In the genomic region with DNA sequence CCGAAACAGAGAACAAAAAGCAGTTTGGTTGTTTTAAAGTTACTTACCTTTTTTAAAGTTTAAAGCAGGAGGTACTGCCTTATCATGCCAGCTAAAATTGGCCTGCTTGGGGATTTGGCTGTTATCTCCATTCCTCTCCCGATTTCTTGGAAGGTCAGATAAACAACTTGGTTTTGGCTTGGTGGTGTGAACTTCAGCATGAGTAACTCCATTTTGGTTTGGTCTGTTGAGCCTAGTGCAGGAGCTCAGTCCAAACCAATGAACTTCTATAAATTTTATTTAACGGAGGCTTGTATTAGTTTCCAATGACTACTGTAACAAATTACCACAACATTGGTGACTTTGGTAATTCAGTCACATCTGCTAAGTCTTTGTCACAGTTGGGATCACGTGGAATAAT, we compare ENCODE assay signal across 28 cellular contexts.
"Had no signal": no experiment of that assay in that cellular context is flagged by ENCODE, and none has a peak within 500 bp of the region (broad histone marks: within the 10 kb centered on the region; RNA-seq: fewer than 3 reads in every experiment).

No MANE protein-coding gene starts in this region.

- H3K4me1 ChIP-seq: pancreas, psoas muscle, right lobe of liver, spleen, suprapubic skin, testis, transverse colon, upper lobe of right lung had no signal

- H3K36me3 ChIP-seq: neutrophil, pancreas, right lobe of liver, spleen, suprapubic skin, tibial artery, transverse colon, upper lobe of right lung, uterus had no signal

- ATAC-seq: naive thymus-derived CD8-positive, alpha-beta T cell; natural killer cell treated with Interleukin-12 subunit alpha and Interleukin-12 subunit beta and Interleukin-15 and Interleukin-18, amount 100 ng/mL, for 72 hours; pancreas; psoas muscle; right cardiac atrium; right lobe of liver; stimulated activated memory B cell treated with anti-CD40 and anti-IgM and Interleukin-4, amounts not matched to agents 10 μg/mL and 1 μg/mL and 100 μg/mL, for 72 hours; stimulated activated naive CD8-positive, alpha-beta T cell treated with anti-CD3 and anti-CD28 coated beads, Interleukin-15, amount 100 ng/mL, for 72 hours; stimulated activated naive CD8-positive, alpha-beta T cell treated with anti-CD3 and anti-CD28 coated beads, Interleukin-15, Interleukin-2, amounts not matched to agents 100 U/mL and 50 U/mL, for 24 hours; upper lobe of right lung had no signal

- H3K27ac ChIP-seq: neutrophil, pancreas, psoas muscle, right lobe of liver, skin epidermis, spleen, suprapubic skin, testis, tibial artery, transverse colon, upper lobe of right lung, uterus had no signal

- H3K9me3 ChIP-seq: neutrophil, pancreas, psoas muscle, right lobe of liver, testis, tibial artery, transverse colon, upper lobe of right lung had no signal

- DNase-seq: naive thymus-derived CD8-positive, alpha-beta T cell; nephron progenitor cell; nucleus accumbens; pancreas; psoas muscle; right cardiac atrium; right lobe of liver; spleen; stimulated activated CD4-positive, alpha-beta T cell treated with anti-CD3 and anti-CD28 coated beads, Interleukin-12 subunit alpha, Interleukin-12 subunit beta, amount 100 ng/mL, for 4 hours; stimulated activated CD4-positive, alpha-beta T cell treated with anti-CD3 and anti-CD28 coated beads, Interleukin-1b, Interleukin-23, amount 100 ng/mL, for 48 hours; stimulated activated CD4-positive, alpha-beta T cell treated with anti-CD3 and anti-CD28 coated beads, Interleukin-4, amount 100 ng/mL, for 1 hour; stimulated activated CD4-positive, alpha-beta T cell treated with anti-CD3 and anti-CD28 coated beads, Interleukin-4, amount 100 ng/mL, for 4 hours; stimulated activated CD8-positive, alpha-beta memory T cell treated with anti-CD3 and anti-CD28 coated beads, Interleukin-4, amount 100 ng/mL, for 48 hours; stimulated activated naive CD4-positive, alpha-beta T cell; stimulated activated naive CD8-positive, alpha-beta T cell treated with anti-CD3 and anti-CD28 coated beads, Interleukin-15, amount 100 ng/mL, for 72 hours; stimulated activated naive CD8-positive, alpha-beta T cell treated with anti-CD3 and anti-CD28 coated beads, Interleukin-15, Interleukin-2, amounts not matched to agents 100 U/mL and 50 U/mL, for 24 hours; substantia nigra; testis; tibial artery; transverse colon; upper lobe of right lung; uterus had no signal

- FAIRE-seq: pancreas had no signal

- H3K27me3 ChIP-seq: neutrophil, pancreas, right lobe of liver, spleen, suprapubic skin, testis, tibial artery, transverse colon, upper lobe of right lung, uterus had no signal

- H3K4me2 ChIP-seq: smooth muscle cell had no signal

- H3K4me3 ChIP-seq: pancreas, psoas muscle, right lobe of liver, skin epidermis, smooth muscle cell, spleen, suprapubic skin, testis, tibial artery, transverse colon, upper lobe of right lung, uterus had no signal
